Comparison of ENCODE assay signal across 1 cellular context in the genomic region with DNA sequence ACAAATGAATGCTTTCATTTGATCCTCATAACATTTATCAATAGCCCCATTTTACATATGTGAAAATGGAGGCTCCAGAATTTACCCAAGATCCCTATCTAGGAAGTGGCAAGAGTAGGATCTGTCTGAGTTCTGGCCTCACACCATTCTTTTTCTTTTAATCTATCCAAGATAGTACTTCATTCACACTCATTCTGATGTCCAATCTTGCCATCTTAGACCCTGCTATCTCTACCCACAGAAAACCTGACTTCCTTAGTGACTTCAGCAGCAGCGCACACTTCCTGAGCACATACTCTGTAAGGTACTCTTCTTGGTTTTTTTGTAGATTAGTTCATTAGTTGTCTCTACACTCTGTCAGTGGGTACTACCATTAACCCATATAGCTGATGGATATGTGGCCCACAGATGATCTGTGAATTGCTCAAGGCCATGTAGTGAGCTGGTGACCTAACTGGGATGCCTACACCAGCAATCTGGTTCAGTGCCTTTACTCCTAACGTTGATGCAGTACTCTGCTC.
TF ChIP-seq lines count a peak whose summit lies in the region.

No MANE protein-coding gene starts in this region.

TF ChIP-seq in K562, 482 proteins besides CTCF, POLR2A, EP300 and RAD21 (continued from another document and continues in another):
- TF ChIP-seq, protein P1, sequence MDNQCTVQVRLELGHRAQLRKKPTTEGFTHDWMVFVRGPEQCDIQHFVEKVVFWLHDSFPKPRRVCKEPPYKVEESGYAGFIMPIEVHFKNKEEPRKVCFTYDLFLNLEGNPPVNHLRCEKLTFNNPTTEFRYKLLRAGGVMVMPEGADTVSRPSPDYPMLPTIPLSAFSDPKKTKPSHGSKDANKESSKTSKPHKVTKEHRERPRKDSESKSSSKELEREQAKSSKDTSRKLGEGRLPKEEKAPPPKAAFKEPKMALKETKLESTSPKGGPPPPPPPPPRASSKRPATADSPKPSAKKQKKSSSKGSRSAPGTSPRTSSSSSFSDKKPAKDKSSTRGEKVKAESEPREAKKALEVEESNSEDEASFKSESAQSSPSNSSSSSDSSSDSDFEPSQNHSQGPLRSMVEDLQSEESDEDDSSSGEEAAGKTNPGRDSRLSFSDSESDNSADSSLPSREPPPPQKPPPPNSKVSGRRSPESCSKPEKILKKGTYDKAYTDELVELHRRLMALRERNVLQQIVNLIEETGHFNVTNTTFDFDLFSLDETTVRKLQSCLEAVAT (IDR thresholded peaks at IDR 0.05), result no peak
- TF ChIP-seq, protein P2, sequence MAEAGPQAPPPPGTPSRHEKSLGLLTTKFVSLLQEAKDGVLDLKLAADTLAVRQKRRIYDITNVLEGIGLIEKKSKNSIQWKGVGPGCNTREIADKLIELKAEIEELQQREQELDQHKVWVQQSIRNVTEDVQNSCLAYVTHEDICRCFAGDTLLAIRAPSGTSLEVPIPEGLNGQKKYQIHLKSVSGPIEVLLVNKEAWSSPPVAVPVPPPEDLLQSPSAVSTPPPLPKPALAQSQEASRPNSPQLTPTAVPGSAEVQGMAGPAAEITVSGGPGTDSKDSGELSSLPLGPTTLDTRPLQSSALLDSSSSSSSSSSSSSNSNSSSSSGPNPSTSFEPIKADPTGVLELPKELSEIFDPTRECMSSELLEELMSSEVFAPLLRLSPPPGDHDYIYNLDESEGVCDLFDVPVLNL (CRISPR knock-in tag; IDR thresholded peaks at IDR 0.05; ENCODE audit: low read depth), result no peak
- TF ChIP-seq RFX7 (CRISPR knock-in tag; IDR thresholded peaks at IDR 0.05) (no peak), HMBOX1 (IDR thresholded peaks at IDR 0.05) (peak; percentile 53; the same call in 1 of the 2 replicates), U2AF1 (optimal IDR thresholded peaks at IDR 0.05; ENCODE audit: low read depth, low read length) (no peak), CTBP1 (IDR thresholded peaks at IDR 0.05; ENCODE audit: borderline replicate concordance) (no peak), ZNF695 (CRISPR knock-in tag; IDR thresholded peaks at IDR 0.05) (no peak), KLF16 (IDR thresholded peaks at IDR 0.05) (peak; percentile 56; the same call in 1 of the 2 replicates), SIX5 (IDR thresholded peaks at IDR 0.05; ENCODE audit: borderline replicate concordance in 1 of 2, insufficient read depth in 1 of 2, low read depth in 1 of 2, low read length in 2 of 2) (no peak), JUND (IDR thresholded peaks at IDR 0.05; ENCODE audit: borderline replicate concordance, low read depth, low read length) (no peak; the same call in 1 of the 2 replicates), JUND (tag; IDR thresholded peaks at IDR 0.05; ENCODE audit: borderline replicate concordance, low read depth, low read length) (peak; percentile 42; the same call in 1 of the 3 replicates), NEUROD1 (IDR thresholded peaks at IDR 0.05; ENCODE audit: borderline replicate concordance, low read depth, low read length, partially characterized antibody) (no peak), ZKSCAN3 (CRISPR knock-in tag; IDR thresholded peaks at IDR 0.05) (no peak), TEAD4 (IDR thresholded peaks at IDR 0.05; ENCODE audit: low read length) (peak; percentile 64; the same call in 1 of the 2 replicates), TEAD4 (CRISPR knock-in tag; IDR thresholded peaks at IDR 0.05; ENCODE audit: borderline replicate concordance) (no peak), ZNF586 (CRISPR knock-in tag; conservative IDR thresholded peaks at IDR 0.05) (no peak), KAT8 (IDR thresholded peaks at IDR 0.05; ENCODE audit: low read depth) (no peak), HOMEZ (CRISPR knock-in tag; IDR thresholded peaks at IDR 0.05) (no peak), TSC22D4 (tag; IDR thresholded peaks at IDR 0.05) (no peak), MEF2D (tag; conservative IDR thresholded peaks at IDR 0.05; ENCODE audit: low read depth) (0 out of 2 replicates have a peak, but pooled peaks have one; percentile 32), SMARCB1 (IDR thresholded peaks at IDR 0.05; ENCODE audit: insufficient read length, low read depth) (no peak), CAMTA2 (CRISPR knock-in tag; conservative IDR thresholded peaks at IDR 0.05) (no peak), PCBP2 (IDR thresholded peaks at IDR 0.05; ENCODE audit: low read depth, low read length, poor library complexity, severe bottlenecking) (no peak), ZNF174 (CRISPR knock-in tag; IDR thresholded peaks at IDR 0.05) (0 out of 2 replicates have a peak, but pooled peaks have one; percentile 14), EGR1 (conservative IDR thresholded peaks at IDR 0.05) (no peak), GTF2A2 (tag; IDR thresholded peaks at IDR 0.05) (no peak), SP2 (IDR thresholded peaks at IDR 0.05; ENCODE audit: extremely low read depth, low read depth, low read length, poor library complexity, severe bottlenecking) (no peak), ZNF324 (CRISPR knock-in tag; IDR thresholded peaks at IDR 0.05) (no peak), KDM5B (IDR thresholded peaks at IDR 0.05; ENCODE audit: insufficient replicate concordance, low read depth, low read length) (no peak), ZBTB1 (CRISPR knock-in tag; IDR thresholded peaks at IDR 0.05; ENCODE audit: borderline replicate concordance, low read depth) (no peak), DDX20 (tag; IDR thresholded peaks at IDR 0.05; ENCODE audit: low read depth) (peak; percentile 73; the same call in 1 of the 2 replicates), ZNF699 (CRISPR knock-in tag; IDR thresholded peaks at IDR 0.05; ENCODE audit: insufficient replicate concordance) (no peak), RBM15 (IDR thresholded peaks at IDR 0.05; ENCODE audit: insufficient read depth, low read length) (no peak), HDAC1 (IDR thresholded peaks at IDR 0.05) (no peak)
- TF ChIP-seq, protein P3, sequence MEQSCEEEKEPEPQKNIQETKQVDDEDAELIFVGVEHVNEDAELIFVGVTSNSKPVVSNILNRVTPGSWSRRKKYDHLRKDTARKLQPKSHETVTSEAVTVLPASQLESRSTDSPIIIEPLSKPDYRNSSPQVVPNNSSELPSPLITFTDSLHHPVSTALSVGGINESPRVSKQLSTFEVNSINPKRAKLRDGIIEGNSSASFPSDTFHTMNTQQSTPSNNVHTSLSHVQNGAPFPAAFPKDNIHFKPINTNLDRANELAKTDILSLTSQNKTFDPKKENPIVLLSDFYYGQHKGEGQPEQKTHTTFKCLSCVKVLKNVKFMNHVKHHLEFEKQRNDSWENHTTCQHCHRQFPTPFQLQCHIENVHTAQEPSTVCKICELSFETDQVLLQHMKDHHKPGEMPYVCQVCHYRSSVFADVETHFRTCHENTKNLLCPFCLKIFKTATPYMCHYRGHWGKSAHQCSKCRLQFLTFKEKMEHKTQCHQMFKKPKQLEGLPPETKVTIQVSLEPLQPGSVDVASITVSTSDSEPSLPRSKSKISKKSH (CRISPR knock-in tag; IDR thresholded peaks at IDR 0.05), result no peak
- TF ChIP-seq, protein P4, sequence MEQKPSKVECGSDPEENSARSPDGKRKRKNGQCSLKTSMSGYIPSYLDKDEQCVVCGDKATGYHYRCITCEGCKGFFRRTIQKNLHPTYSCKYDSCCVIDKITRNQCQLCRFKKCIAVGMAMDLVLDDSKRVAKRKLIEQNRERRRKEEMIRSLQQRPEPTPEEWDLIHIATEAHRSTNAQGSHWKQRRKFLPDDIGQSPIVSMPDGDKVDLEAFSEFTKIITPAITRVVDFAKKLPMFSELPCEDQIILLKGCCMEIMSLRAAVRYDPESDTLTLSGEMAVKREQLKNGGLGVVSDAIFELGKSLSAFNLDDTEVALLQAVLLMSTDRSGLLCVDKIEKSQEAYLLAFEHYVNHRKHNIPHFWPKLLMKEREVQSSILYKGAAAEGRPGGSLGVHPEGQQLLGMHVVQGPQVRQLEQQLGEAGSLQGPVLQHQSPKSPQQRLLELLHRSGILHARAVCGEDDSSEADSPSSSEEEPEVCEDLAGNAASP (IDR thresholded peaks at IDR 0.05), result no peak
- TF ChIP-seq, protein P5, sequence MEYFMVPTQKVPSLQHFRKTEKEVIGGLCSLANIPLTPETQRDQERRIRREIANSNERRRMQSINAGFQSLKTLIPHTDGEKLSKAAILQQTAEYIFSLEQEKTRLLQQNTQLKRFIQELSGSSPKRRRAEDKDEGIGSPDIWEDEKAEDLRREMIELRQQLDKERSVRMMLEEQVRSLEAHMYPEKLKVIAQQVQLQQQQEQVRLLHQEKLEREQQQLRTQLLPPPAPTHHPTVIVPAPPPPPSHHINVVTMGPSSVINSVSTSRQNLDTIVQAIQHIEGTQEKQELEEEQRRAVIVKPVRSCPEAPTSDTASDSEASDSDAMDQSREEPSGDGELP (CRISPR knock-in tag; IDR thresholded peaks at IDR 0.05; ENCODE audit: borderline replicate concordance), result no peak
- TF ChIP-seq, protein P6, sequence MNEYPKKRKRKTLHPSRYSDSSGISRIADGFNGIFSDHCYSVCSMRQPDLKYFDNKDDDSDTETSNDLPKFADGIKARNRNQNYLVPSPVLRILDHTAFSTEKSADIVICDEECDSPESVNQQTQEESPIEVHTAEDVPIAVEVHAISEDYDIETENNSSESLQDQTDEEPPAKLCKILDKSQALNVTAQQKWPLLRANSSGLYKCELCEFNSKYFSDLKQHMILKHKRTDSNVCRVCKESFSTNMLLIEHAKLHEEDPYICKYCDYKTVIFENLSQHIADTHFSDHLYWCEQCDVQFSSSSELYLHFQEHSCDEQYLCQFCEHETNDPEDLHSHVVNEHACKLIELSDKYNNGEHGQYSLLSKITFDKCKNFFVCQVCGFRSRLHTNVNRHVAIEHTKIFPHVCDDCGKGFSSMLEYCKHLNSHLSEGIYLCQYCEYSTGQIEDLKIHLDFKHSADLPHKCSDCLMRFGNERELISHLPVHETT (CRISPR knock-in tag; conservative IDR thresholded peaks at IDR 0.05 in 1 of 2, IDR thresholded peaks at IDR 0.05 in 1 of 2), result peak in 1 of 2 experiments; percentile 17; a peak in 1 of 4 replicates
- TF ChIP-seq, protein P7, sequence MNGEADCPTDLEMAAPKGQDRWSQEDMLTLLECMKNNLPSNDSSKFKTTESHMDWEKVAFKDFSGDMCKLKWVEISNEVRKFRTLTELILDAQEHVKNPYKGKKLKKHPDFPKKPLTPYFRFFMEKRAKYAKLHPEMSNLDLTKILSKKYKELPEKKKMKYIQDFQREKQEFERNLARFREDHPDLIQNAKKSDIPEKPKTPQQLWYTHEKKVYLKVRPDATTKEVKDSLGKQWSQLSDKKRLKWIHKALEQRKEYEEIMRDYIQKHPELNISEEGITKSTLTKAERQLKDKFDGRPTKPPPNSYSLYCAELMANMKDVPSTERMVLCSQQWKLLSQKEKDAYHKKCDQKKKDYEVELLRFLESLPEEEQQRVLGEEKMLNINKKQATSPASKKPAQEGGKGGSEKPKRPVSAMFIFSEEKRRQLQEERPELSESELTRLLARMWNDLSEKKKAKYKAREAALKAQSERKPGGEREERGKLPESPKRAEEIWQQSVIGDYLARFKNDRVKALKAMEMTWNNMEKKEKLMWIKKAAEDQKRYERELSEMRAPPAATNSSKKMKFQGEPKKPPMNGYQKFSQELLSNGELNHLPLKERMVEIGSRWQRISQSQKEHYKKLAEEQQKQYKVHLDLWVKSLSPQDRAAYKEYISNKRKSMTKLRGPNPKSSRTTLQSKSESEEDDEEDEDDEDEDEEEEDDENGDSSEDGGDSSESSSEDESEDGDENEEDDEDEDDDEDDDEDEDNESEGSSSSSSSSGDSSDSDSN (IDR thresholded peaks at IDR 0.05; ENCODE audit: borderline replicate concordance in 1 of 2, low read depth in 2 of 2, low read length in 2 of 2), result no peak
- TF ChIP-seq, protein P8, sequence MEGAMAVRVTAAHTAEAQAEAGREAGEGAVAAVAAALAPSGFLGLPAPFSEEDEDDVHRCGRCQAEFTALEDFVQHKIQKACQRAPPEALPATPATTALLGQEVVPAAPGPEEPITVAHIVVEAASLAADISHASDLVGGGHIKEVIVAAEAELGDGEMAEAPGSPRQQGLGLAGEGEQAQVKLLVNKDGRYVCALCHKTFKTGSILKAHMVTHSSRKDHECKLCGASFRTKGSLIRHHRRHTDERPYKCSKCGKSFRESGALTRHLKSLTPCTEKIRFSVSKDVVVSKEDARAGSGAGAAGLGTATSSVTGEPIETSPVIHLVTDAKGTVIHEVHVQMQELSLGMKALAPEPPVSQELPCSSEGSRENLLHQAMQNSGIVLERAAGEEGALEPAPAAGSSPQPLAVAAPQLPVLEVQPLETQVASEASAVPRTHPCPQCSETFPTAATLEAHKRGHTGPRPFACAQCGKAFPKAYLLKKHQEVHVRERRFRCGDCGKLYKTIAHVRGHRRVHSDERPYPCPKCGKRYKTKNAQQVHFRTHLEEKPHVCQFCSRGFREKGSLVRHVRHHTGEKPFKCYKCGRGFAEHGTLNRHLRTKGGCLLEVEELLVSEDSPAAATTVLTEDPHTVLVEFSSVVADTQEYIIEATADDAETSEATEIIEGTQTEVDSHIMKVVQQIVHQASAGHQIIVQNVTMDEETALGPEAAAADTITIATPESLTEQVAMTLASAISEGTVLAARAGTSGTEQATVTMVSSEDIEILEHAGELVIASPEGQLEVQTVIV (CRISPR knock-in tag; IDR thresholded peaks at IDR 0.05; ENCODE audit: borderline replicate concordance), result no peak
